ENCODE assay signal across 9 cellular contexts in genomic region chr10:26574783-26575182, GRCh38.
DNase-seq lines count a peak whose midpoint lies in the region; ATAC-seq and TF ChIP-seq lines count a peak whose summit lies in the region.
"Had no signal": no experiment of that assay in that cellular context is flagged by ENCODE, and none has a peak within 500 bp of the region (broad histone marks: within the 10 kb centered on the region; RNA-seq: fewer than 3 reads in every experiment).

No MANE protein-coding gene starts in this region.

- no peak for TF ChIP-seq CTCF in OCI-LY3 (IDR thresholded peaks at IDR 0.05; ENCODE audit: low read depth, low read length)

- DNase-seq in AG08396 (ENCODE audit: low spot score) (no peak), C1 segment of cervical spinal cord (lab: John Stamatoyannopoulos, UW) (no peak)
- no peak for DNase-seq in activated CD4-positive, alpha-beta T cell treated with anti-CD3 and anti-CD28 coated beads for 4 hours
- DNase-seq: NCI-H774 had no signal

- peaks cover 0 to 62% (median 26%) of the 10 kb centered on the region in 10 experiments; a peak in 14 of 20 replicates for H3K4me1 ChIP-seq in BLaER1 treated with 17β-estradiol and CSF1 and Interleukin-3, amounts not matched to agents 10 nM and 100 nM
- H3K4me1 ChIP-seq in OCI-LY3 (ENCODE audit: low read length): peaks cover 17% of the 10 kb centered on the region

- peaks cover 31 to 54% (median 44%) of the 10 kb centered on the region in 11 experiments for H3K36me3 ChIP-seq in BLaER1 treated with 17β-estradiol and CSF1 and Interleukin-3, amounts not matched to agents 10 nM and 100 nM
- peaks cover 29% of the 10 kb centered on the region for H3K36me3 ChIP-seq in OCI-LY3 (replicated peaks; ENCODE audit: low read depth, low read length)

- no peaks in the 10 kb centered on the region for H3K79me2 ChIP-seq in OCI-LY3 (ENCODE audit: low read length)

- no peak overlapping the region for H2AFZ ChIP-seq in OCI-LY3 (ENCODE audit: low read depth, low read length)

- H3K9ac ChIP-seq in BLaER1 treated with 17β-estradiol and CSF1 and Interleukin-3, amounts not matched to agents 10 nM and 100 nM: peak overlapping the region in 2 of 11 experiments; percentile 23 to 36; a peak in 2 of 22 replicates
- no peak overlapping the region for H3K9ac ChIP-seq in OCI-LY3 (ENCODE audit: low read length)

- peak overlapping the region in 7 of 11 experiments; percentile 21 to 77 (median 42); a peak in 10 of 22 replicates for H3K4me2 ChIP-seq in BLaER1 treated with 17β-estradiol and CSF1 and Interleukin-3, amounts not matched to agents 10 nM and 100 nM
- peak overlapping the region; percentile 28; the same call in 1 of the 2 replicates for H3K4me2 ChIP-seq in OCI-LY3 (ENCODE audit: low read length)

- peaks cover 0 to 29% (median 15%) of the 10 kb centered on the region in 11 experiments; a peak in 12 of 22 replicates for H3K9me3 ChIP-seq in BLaER1 treated with 17β-estradiol and CSF1 and Interleukin-3, amounts not matched to agents 10 nM and 100 nM (replicated peaks in 1 of 11)
- H3K9me3 ChIP-seq in OCI-LY3 (ENCODE audit: insufficient read depth, low read length): no peaks in the 10 kb centered on the region

- ATAC-seq in GM19035 (IDR thresholded peaks at IDR 0.05; ENCODE audit: unreplicated experiment): peak; percentile 72
- peak; percentile 50 for ATAC-seq in HG02970 (IDR thresholded peaks at IDR 0.05; ENCODE audit: low FRiP score, unreplicated experiment)
- no peak for ATAC-seq in HG03045 (IDR thresholded peaks at IDR 0.05; ENCODE audit: unreplicated experiment)

- H3K4me3 ChIP-seq in BLaER1 treated with 17β-estradiol and CSF1 and Interleukin-3, amounts not matched to agents 10 nM and 100 nM: no peak overlapping the region
- no peak overlapping the region for H3K4me3 ChIP-seq in OCI-LY3 (ENCODE audit: low read length)

- H3K27ac ChIP-seq in BLaER1 treated with 17β-estradiol and CSF1 and Interleukin-3, amounts not matched to agents 10 nM and 100 nM: peak overlapping the region in 7 of 11 experiments; percentile 38 to 76 (median 59); a peak in 14 of 22 replicates
- H3K27ac ChIP-seq in OCI-LY3 (ENCODE audit: low read length): peak overlapping the region; percentile 67

- H3K27me3 ChIP-seq in BLaER1 treated with 17β-estradiol and CSF1 and Interleukin-3, amounts not matched to agents 10 nM and 100 nM: no peaks in the 10 kb centered on the region
- H3K27me3 ChIP-seq in OCI-LY3 (ENCODE audit: low read depth, low read length): no peaks in the 10 kb centered on the region

- peaks cover 0 to 39% (median 0%) of the 10 kb centered on the region in 11 experiments; a peak in 7 of 22 replicates for H4K20me1 ChIP-seq in BLaER1 treated with 17β-estradiol and CSF1 and Interleukin-3, amounts not matched to agents 10 nM and 100 nM
- no peaks in the 10 kb centered on the region for H4K20me1 ChIP-seq in OCI-LY3 (ENCODE audit: insufficient read depth, low read length)
